In genomic region chr6:54048782-54049181, GRCh38 we compare ENCODE assay signal across 32 cellular contexts.
"Had no signal": no experiment of that assay in that cellular context is flagged by ENCODE, and none has a peak within 500 bp of the region (broad histone marks: within the 10 kb centered on the region; RNA-seq: fewer than 3 reads in every experiment).

No MANE protein-coding gene starts in this region.

- H3K9me3 ChIP-seq: adrenal gland, body of pancreas had no signal

- H3K4me1 ChIP-seq: body of pancreas had no signal

- H3K27me3 ChIP-seq: adrenal gland, body of pancreas, cardiac muscle cell had no signal

- H3K4me3 ChIP-seq: adrenal gland, body of pancreas, cardiac muscle cell had no signal

- DNase-seq: activated B cell treated with CpG ODN at 0.5 μM for 24 hours; activated CD4-positive, alpha-beta memory T cell treated with anti-CD3 and anti-CD28 coated beads for 36 hours; activated CD4-positive, alpha-beta T cell treated with anti-CD3 and anti-CD28 coated beads for 4 hours; activated CD4-positive, alpha-beta T cell treated with anti-CD3 and anti-CD28 coated beads, Interleukin-2, amount 10 ng/mL, durations not matched to agents 24 days and 14 days; activated CD4-positive, alpha-beta T cell treated with anti-CD3 and anti-CD28 coated beads, Interleukin-2, amount 50 U/mL, for 1 hour; activated CD4-positive, alpha-beta T cell treated with anti-CD3 and anti-CD28 coated beads, Interleukin-2, amount 50 U/mL, for 4 hours; activated CD4-positive, CD25-positive, alpha-beta regulatory T cell treated with anti-CD3 and anti-CD28 coated beads, Interleukin-2, amount 50 U/mL, for 72 hours; activated CD8-positive, alpha-beta memory T cell treated with anti-CD3 and anti-CD28 coated beads, Interleukin-2, amount 50 U/mL, for 4 hours; activated CD8-positive, alpha-beta T cell treated with anti-CD3 and anti-CD28 coated beads for 36 hours; activated effector memory CD4-positive, alpha-beta T cell treated with anti-CD3 and anti-CD28 coated beads, Interleukin-2, amount 50 U/mL, for 16 hours; activated gamma-delta T cell treated with Interleukin-2 at 50 U/mL for 16 hours; activated naive CD4-positive, alpha-beta T cell; activated naive CD4-positive, alpha-beta T cell treated with anti-CD3 and anti-CD28 coated beads for 36 hours; activated naive CD4-positive, alpha-beta T cell treated with anti-CD3 and anti-CD28 coated beads, Interleukin-2, amount 50 U/mL, for 16 hours; activated naive CD8-positive, alpha-beta T cell treated with anti-CD3 and anti-CD28 coated beads for 36 hours; activated T-cell treated with anti-CD3 and anti-CD28 coated beads for 4 hours; activated T-cell treated with anti-CD3 and anti-CD28 coated beads, Interleukin-2, amount 50 U/mL, for 1 hour; activated T-cell treated with anti-CD3 and anti-CD28 coated beads, Interleukin-2, amount 50 U/mL, for 4 hours; activated T-cell treated with anti-CD3 and anti-CD28 coated beads, Interleukin-2, amount 50 U/mL, for 72 hours; adrenal gland; amniotic stem cell; aorta; body of pancreas; caudate nucleus; SW 1271; T-helper 1 cell; T-helper 2 cell; T-helper 9 cell had no signal

- H3K27ac ChIP-seq: adrenal gland, body of pancreas, cardiac muscle cell, VCaP had no signal

- H3K36me3 ChIP-seq: adrenal gland, cardiac muscle cell had no signal

- ATAC-seq: activated CD8-positive, alpha-beta T cell treated with anti-CD3 and anti-CD28 coated beads for 36 hours; activated naive CD4-positive, alpha-beta T cell treated with anti-CD3 and anti-CD28 coated beads, Interleukin-2, amount 50 U/mL, for 72 hours; activated T-cell treated with anti-CD3 and anti-CD28 coated beads, Interleukin-2, amount 50 U/mL, for 4 hours; activated T-cell treated with anti-CD3 and anti-CD28 coated beads, Interleukin-2, amount 50 U/mL, for 72 hours; activated T-helper 17 cell treated with anti-CD3 and anti-CD28 coated beads, Interleukin-2, amount 50 U/mL, for 72 hours; body of pancreas had no signal
